In genomic region chr14:50532502-50533313, GRCh38 we compare ENCODE assay signal across 1 cellular context.
TF ChIP-seq lines count a peak whose summit lies in the region.

Gene MAP4K5 (minus strand): TSS chr14:50532569. CDS start chr14:50532049, 520 bp downstream.

TF ChIP-seq in HepG2, 621 proteins besides CTCF, POLR2A, EP300 and RAD21 (continued from another document and continues in another):
- TF ChIP-seq MNT (IDR thresholded peaks at IDR 0.05), result peak; percentile 51; the same call in 1 of the 2 replicates
- TF ChIP-seq ZNF83 (CRISPR knock-in tag; IDR thresholded peaks at IDR 0.05; ENCODE audit: borderline replicate concordance), result 0 out of 2 replicates have a peak, but pooled peaks have one; percentile 81
- TF ChIP-seq ZNF550 (CRISPR knock-in tag; IDR thresholded peaks at IDR 0.05; ENCODE audit: borderline replicate concordance), result no peak
- TF ChIP-seq YY1 (IDR thresholded peaks at IDR 0.05; ENCODE audit: insufficient read depth, insufficient replicate concordance, low read depth, low read length), result peak; percentile 83
- no peak for TF ChIP-seq ZNF296 (CRISPR knock-in tag; conservative IDR thresholded peaks at IDR 0.05)
- TF ChIP-seq ZNF781 (CRISPR knock-in tag; IDR thresholded peaks at IDR 0.05; ENCODE audit: borderline replicate concordance, not compliant biosample characterization), result peak; percentile 40
- peak; percentile 90 for TF ChIP-seq ZNF687 (CRISPR knock-in tag; IDR thresholded peaks at IDR 0.05)
- no peak for TF ChIP-seq ZNF720 (CRISPR knock-in tag; IDR thresholded peaks at IDR 0.05)
- TF ChIP-seq MAFG (CRISPR knock-in tag; IDR thresholded peaks at IDR 0.05), result no peak
- no peak for TF ChIP-seq SNAPC5 (CRISPR knock-in tag; IDR thresholded peaks at IDR 0.05; ENCODE audit: borderline replicate concordance)
- TF ChIP-seq HCFC1 (IDR thresholded peaks at IDR 0.05; ENCODE audit: low read depth, low read length), result no peak
- TF ChIP-seq AHDC1 (CRISPR knock-in tag; IDR thresholded peaks at IDR 0.05; ENCODE audit: borderline replicate concordance), result no peak
- no peak for TF ChIP-seq NFAT5 (CRISPR knock-in tag; IDR thresholded peaks at IDR 0.05)
- TF ChIP-seq TFE3 (CRISPR knock-in tag; IDR thresholded peaks at IDR 0.05), result no peak
- TF ChIP-seq ZFY (CRISPR knock-in tag; IDR thresholded peaks at IDR 0.05), result peak; percentile 67
- TF ChIP-seq ARNT2 (CRISPR knock-in tag; IDR thresholded peaks at IDR 0.05; ENCODE audit: low read depth), result no peak; the same call in 1 of the 2 replicates
- TF ChIP-seq MEIS1 (CRISPR knock-in tag; IDR thresholded peaks at IDR 0.05; ENCODE audit: borderline replicate concordance), result peak; percentile 80; the same call in 1 of the 2 replicates
- TF ChIP-seq GPN1 (CRISPR knock-in tag; IDR thresholded peaks at IDR 0.05; ENCODE audit: borderline replicate concordance), result no peak
- TF ChIP-seq ZNF232 (CRISPR knock-in tag; IDR thresholded peaks at IDR 0.05; ENCODE audit: borderline replicate concordance), result 0 out of 2 replicates have a peak, but pooled peaks have one; percentile 20
- TF ChIP-seq GABPB1 (CRISPR knock-in tag; IDR thresholded peaks at IDR 0.05), result peak; percentile 74
- no peak for TF ChIP-seq GATA4 (IDR thresholded peaks at IDR 0.05; ENCODE audit: borderline replicate concordance, low read depth)
- no peak for TF ChIP-seq HNRNPK (IDR thresholded peaks at IDR 0.05; ENCODE audit: low read depth, low read length, poor library complexity, severe bottlenecking)
- no peak for TF ChIP-seq ZKSCAN5 (CRISPR knock-in tag; IDR thresholded peaks at IDR 0.05)
- TF ChIP-seq ZMYM2 (CRISPR knock-in tag; IDR thresholded peaks at IDR 0.05), result no peak
- 0 out of 2 replicates have a peak, but pooled peaks have one; percentile 70 for TF ChIP-seq NFKBIZ (CRISPR knock-in tag; IDR thresholded peaks at IDR 0.05)
- TF ChIP-seq MXI1 (IDR thresholded peaks at IDR 0.05; ENCODE audit: borderline replicate concordance, low read depth, low read length), result peak; percentile 89; the same call in 1 of the 3 replicates
- 0 out of 2 replicates have a peak, but pooled peaks have one; percentile 60 for TF ChIP-seq ZBTB46 (CRISPR knock-in tag; IDR thresholded peaks at IDR 0.05; ENCODE audit: borderline replicate concordance)
- no peak for TF ChIP-seq ARID3A (IDR thresholded peaks at IDR 0.05; ENCODE audit: low read depth, low read length)
- peak; percentile 82 for TF ChIP-seq PATZ1 (CRISPR knock-in tag; IDR thresholded peaks at IDR 0.05)
